ENCODE assay signal across 8 cellular contexts in the genomic region with DNA sequence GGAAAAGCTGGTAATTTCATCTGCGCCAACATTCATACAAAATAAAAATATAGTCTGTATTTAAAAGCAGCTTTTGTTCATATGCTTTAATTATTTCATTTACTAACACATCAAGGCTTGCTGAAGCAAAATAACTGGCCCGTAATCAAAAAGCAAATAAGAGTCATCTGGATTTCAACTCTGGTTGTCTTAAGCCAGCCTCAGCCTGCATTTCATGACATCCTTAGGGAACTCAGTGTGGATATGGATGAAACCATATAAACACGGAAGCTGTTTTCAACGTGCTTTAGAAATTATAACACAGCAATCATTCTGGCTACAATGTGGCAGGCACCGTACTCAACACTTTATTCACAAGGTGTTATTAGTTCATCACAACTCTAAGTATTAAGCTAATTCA. TPM values are rescaled to one million over a fixed set of nuclear protein-coding genes. Genes with fewer than 3 reads are reported as not detected.
A peak's percentile ranks its signal among the peaks of the same experiment; 100 is the strongest.
DNase-seq lines count a peak whose midpoint lies in the region; ATAC-seq and TF ChIP-seq lines count a peak whose summit lies in the region.

No MANE protein-coding gene starts in this region.

- H3K36me3 ChIP-seq in cardiac muscle cell (no peaks in the 10 kb centered on the region), right lobe of liver (no peaks in the 10 kb centered on the region), urinary bladder (ENCODE audit: insufficient read depth) (no peaks in the 10 kb centered on the region)

- ATAC-seq in Right ventricle myocardium inferior: no peak
- ATAC-seq in right lobe of liver: no peak
- no peak for ATAC-seq in GM18517 (IDR thresholded peaks at IDR 0.05; ENCODE audit: unreplicated experiment)
- ATAC-seq in GM19351 (IDR thresholded peaks at IDR 0.05; ENCODE audit: unreplicated experiment): no peak

- intact Hi-C loops in Right ventricle myocardium inferior (cut with DNase I): loop anchor here (10.0 kb wide), 1 partner anchor 56 kb away; a partner anchor contains a TSS
- intact Hi-C loops in right lobe of liver (cut with DNase I): no loop called here

- in situ Hi-C loops in astrocyte of the cerebellum (cut with HindIII; ENCODE audit: low sequenced_read_pairs): no loop called here

- H3K4me3 ChIP-seq in cardiac muscle cell (peak overlapping the region; percentile 63), astrocyte of the cerebellum (ENCODE audit: low read depth, low read length) (peak overlapping the region; percentile 95), right lobe of liver (peak overlapping the region; percentile 78 to 90 (median 87)), urinary bladder (ENCODE audit: low read depth, low read length) (peak overlapping the region; percentile 42)

- WGBS in right lobe of liver (ENCODE audit: insufficient coverage, low coverage, low lambda C conversion rate, missing lambda C conversion rate): 28% methylated on average over 5 of the region's 5 CpGs
- 26% methylated on average over 5 of the region's 5 CpGs for WGBS in urinary bladder

- H3K4me1 ChIP-seq in cardiac muscle cell (ENCODE audit: low read depth) (peaks cover 6% of the 10 kb centered on the region), right lobe of liver (peaks cover 0 to 26% (median 8%) of the 10 kb centered on the region in 4 donors), urinary bladder (ENCODE audit: insufficient read depth) (no peaks in the 10 kb centered on the region)

- H3K27ac ChIP-seq in cardiac muscle cell (peak overlapping the region; percentile 83), right lobe of liver (peak overlapping the region; percentile 65 to 77 (median 65)), urinary bladder (ENCODE audit: low read depth) (no peak overlapping the region)

- no peak for TF ChIP-seq POLR2A in right lobe of liver (IDR thresholded peaks at IDR 0.05)

- H3K9me3 ChIP-seq in cardiac muscle cell (ENCODE audit: low read depth) (no peaks in the 10 kb centered on the region), right lobe of liver (no peaks in the 10 kb centered on the region)

- H3K27me3 ChIP-seq in cardiac muscle cell (no peaks in the 10 kb centered on the region), right lobe of liver (no peaks in the 10 kb centered on the region)

- DNase-seq in cardiac muscle cell (ENCODE audit: low read depth in 1 of 2, low spot score in 1 of 2) (peak in 1 of 2 donors; percentile 25), Right ventricle myocardium inferior (ENCODE audit: missing footprints) (no peak), astrocyte of the cerebellum (ENCODE audit: low read depth) (no peak), right lobe of liver (no peak), A172 (ENCODE audit: low spot score) (no peak)

- no peak for TF ChIP-seq CTCF in cardiac muscle cell (IDR thresholded peaks at IDR 0.05; ENCODE audit: low read depth, low read length)
- TF ChIP-seq CTCF in astrocyte of the cerebellum (IDR thresholded peaks at IDR 0.05; ENCODE audit: low read depth, low read length, missing control alignments): no peak
- no peak for TF ChIP-seq CTCF in right lobe of liver (IDR thresholded peaks at IDR 0.05)

RNA-seq across cellular contexts. Expression of a gene that starts 0.9 kb away (rescaled TPM):
- 27.3 and 30.4 TPM in 2 replicates for total RNA-seq in cardiac muscle cell
- polyA plus RNA-seq in cardiac muscle cell: 77.3 and 101 TPM in 2 replicates
- total RNA-seq in Right ventricle myocardium inferior: 40.3 TPM
- 10 to 100 TPM; 15.4 to 27.6 (median 20.1) TPM for total RNA-seq in right lobe of liver
- 35.4 TPM for total RNA-seq in urinary bladder
- 28.3 TPM for polyA plus RNA-seq in urinary bladder
- 61.4 and 85.5 TPM in 2 replicates for total RNA-seq in A172 (2014; rRNA removed; shearing (Covaris generic))

RNA-seq across cellular contexts. Expression of a gene that starts 58.3 kb away (rescaled TPM):
- total RNA-seq in cardiac muscle cell (19.2 and 20.0 TPM in 2 replicates), Right ventricle myocardium inferior (55.9 TPM), right lobe of liver (10 to 100 TPM; 15.9 to 26.9 (median 21.1) TPM), urinary bladder (45.9 TPM)
- polyA plus RNA-seq in cardiac muscle cell (39.3 and 46.8 TPM in 2 replicates), urinary bladder (18.3 TPM)
- 15.7 and 20.3 TPM in 2 replicates for total RNA-seq in A172 (2014; rRNA removed; shearing (Covaris generic))

Comparison
In these comparisons a context has a peak if more than half of its experiments do, and no peak if none do; other contexts are left out.
1. H3K4me3 ChIP-seq: peak in every context shown above with its lines; median percentile 95 in astrocyte of the cerebellum; 87 in right lobe of liver; 63 in cardiac muscle cell; 42 in urinary bladder.